In genomic region chr19:42242512-42243409, GRCh38 we compare ENCODE assay signal across 8 cellular contexts. TPM values are rescaled to one million over a fixed set of nuclear protein-coding genes. Genes with fewer than 3 reads are reported as not detected.
DNase-seq lines count a peak whose midpoint lies in the region; ATAC-seq, FAIRE-seq and TF ChIP-seq lines count a peak whose summit lies in the region.

Gene GSK3A, minus strand, starts transcription at chr19:42242602. Its CDS starts 137 bp downstream, at chr19:42242465.

- H3K4me1 ChIP-seq in OCI-LY3 (ENCODE audit: low read length) = peaks cover 29% of the 10 kb centered on the region
- peaks cover 26% of the 10 kb centered on the region for H3K4me1 ChIP-seq in mesodermal cell (ENCODE audit: control insufficient read depth, insufficient read depth, low read length, poor library complexity, severe bottlenecking)

- peak within 1 kb of the TSS; percentile 82 for H3K4me3 ChIP-seq in OCI-LY3 (ENCODE audit: low read length)
- H3K4me3 ChIP-seq in mesodermal cell (ENCODE audit: extremely low read depth, insufficient read depth, low read length, poor library complexity, severe bottlenecking) = peak within 1 kb of the TSS; percentile 71

- peak within 1 kb of the TSS; percentile 86 for H3K9ac ChIP-seq in OCI-LY3 (ENCODE audit: low read length)

- peaks cover 43% of the 10 kb centered on the region for H3K79me2 ChIP-seq in OCI-LY3 (ENCODE audit: low read length)

- no peaks in the 10 kb centered on the region for H3K27me3 ChIP-seq in OCI-LY3 (ENCODE audit: low read depth, low read length)

- DNase-seq in D341Med (ENCODE audit: low spot score) = peak; percentile 92
- peak; percentile 94 for DNase-seq in HuH-7 (ENCODE audit: low spot score)
- DNase-seq in activated CD8-positive, alpha-beta memory T cell treated with anti-CD3 and anti-CD28 coated beads, Interleukin-2, amount 50 U/mL, for 48 hours = peak; percentile 95
- peak; percentile 93 for DNase-seq in stimulated activated CD8-positive, alpha-beta memory T cell treated with anti-CD3 and anti-CD28 coated beads, Interleukin-15, amount 100 ng/mL, for 4 hours (ENCODE audit: low read depth in 2 of 2)

- no peaks in the 10 kb centered on the region for H4K20me1 ChIP-seq in OCI-LY3 (ENCODE audit: insufficient read depth, low read length)

- 0% methylated on average over 54 to 72 of the region's 76 CpGs for WGBS in mesodermal cell (ENCODE audit: insufficient coverage in 2 of 2), 2 experiments

- H3K36me3 ChIP-seq in OCI-LY3 (replicated peaks; ENCODE audit: low read depth, low read length) (peaks cover 22% of the 10 kb centered on the region), mesodermal cell (ENCODE audit: control insufficient read depth, insufficient read depth, low read length) (peaks cover 41% of the 10 kb centered on the region)

- peak within 1 kb of the TSS; percentile 53; the same call in 1 of the 2 replicates for H2AFZ ChIP-seq in OCI-LY3 (ENCODE audit: low read depth, low read length)

- peak; percentile 58 for ATAC-seq in GM21515 (IDR thresholded peaks at IDR 0.05; ENCODE audit: unreplicated experiment)

- FAIRE-seq in endometrium (lab: Jason Lieb, UNC) = peak; percentile 96

- H3K27ac ChIP-seq in OCI-LY3 (ENCODE audit: low read length) (peak within 1 kb of the TSS; percentile 71), mesodermal cell (ENCODE audit: low read depth, low read length, severe bottlenecking) (peak within 1 kb of the TSS; percentile 81)

- H3K4me2 ChIP-seq in OCI-LY3 (ENCODE audit: low read length) = peak within 1 kb of the TSS; percentile 85

- TF ChIP-seq CTCF in OCI-LY3 (IDR thresholded peaks at IDR 0.05; ENCODE audit: low read depth, low read length) = no peak

- no peaks in the 10 kb centered on the region for H3K9me3 ChIP-seq in OCI-LY3 (ENCODE audit: insufficient read depth, low read length)
- no peaks in the 10 kb centered on the region for H3K9me3 ChIP-seq in mesodermal cell (ENCODE audit: control insufficient read depth, low read length)

RNA-seq across cellular contexts. Expression of gene GSK3A, which starts in this region (rescaled TPM):
- 61.9 TPM for polyA plus RNA-seq in mesodermal cell (2013, experiment 1 of 2)
- 56.5 TPM for polyA plus RNA-seq in mesodermal cell (2013, experiment 2 of 2)

Comparison
In these comparisons a context has a peak if more than half of its experiments do, and no peak if none do; other contexts are left out.
1. Peak in every context shown above with its lines: DNase-seq, ATAC-seq, H3K4me3 ChIP-seq and H3K27ac ChIP-seq.